In the genomic region with DNA sequence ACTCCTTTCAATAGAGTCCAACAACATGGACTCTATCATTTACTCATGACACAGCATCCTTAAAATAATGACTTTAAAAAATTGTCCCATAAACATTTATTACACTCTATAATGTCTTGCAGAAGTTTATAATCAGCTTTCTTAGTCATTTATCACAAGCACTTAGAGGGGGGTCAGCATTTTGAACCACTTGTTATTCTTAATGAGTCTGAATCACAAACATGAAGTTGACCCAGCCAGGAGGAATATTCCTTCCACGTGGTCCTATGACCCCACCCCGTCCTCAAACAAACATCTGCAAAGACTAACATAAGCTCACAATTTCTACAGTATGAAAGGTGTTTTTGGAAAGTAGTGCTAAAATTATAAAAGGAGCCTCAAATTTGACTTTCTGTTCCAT, we compare ENCODE assay signal across 19 cellular contexts.
"Had no signal": no experiment of that assay in that cellular context is flagged by ENCODE, and none has a peak within 500 bp of the region (broad histone marks: within the 10 kb centered on the region; RNA-seq: fewer than 3 reads in every experiment).

No MANE protein-coding gene starts in this region.

- H3K4me3 ChIP-seq: pancreas, psoas muscle, transverse colon had no signal

- H3K27ac ChIP-seq: pancreas, psoas muscle had no signal

- H3K4me1 ChIP-seq: transverse colon had no signal

- H3K27me3 ChIP-seq: pancreas, transverse colon had no signal

- H3K9me3 ChIP-seq: pancreas, psoas muscle, transverse colon had no signal

- DNase-seq: activated CD4-positive, alpha-beta T cell treated with anti-CD3 and anti-CD28 coated beads, Interleukin-2, amount 50 U/mL, for 4 hours; activated CD8-positive, alpha-beta memory T cell treated with anti-CD3 and anti-CD28 coated beads for 24 hours; activated CD8-positive, alpha-beta memory T cell treated with anti-CD3 and anti-CD28 coated beads, Interleukin-2, amount 50 U/mL, for 4 hours; activated naive CD4-positive, alpha-beta T cell treated with anti-CD3 and anti-CD28 coated beads, Interleukin-2, amount 10 ng/mL, durations not matched to agents 7 days and 5 days; activated T-cell treated with anti-CD3 and anti-CD28 coated beads, Interleukin-2, amount 50 U/mL, for 24 hours; cerebellar nuclear complex; cortex of kidney; erythroblast; foreskin melanocyte; glutamatergic neuron; nephron progenitor cell; stimulated activated CD4-positive, alpha-beta T cell treated with anti-CD3 and anti-CD28 coated beads, Interleukin-2, amount 100 ng/mL, for 24 hours; T-helper 1 cell; transverse colon had no signal

- ATAC-seq: activated T-helper 17 cell treated with anti-CD3 and anti-CD28 coated beads, Interleukin-2, amount 50 U/mL, for 72 hours; stimulated activated effector memory CD8-positive, alpha-beta T cell treated with anti-CD3 and anti-CD28 coated beads, Interleukin-12 subunit alpha, Interleukin-12 subunit beta, amount 100 ng/mL, for 72 hours; WTC11 had no signal

- H3K36me3 ChIP-seq: pancreas, transverse colon had no signal
